18 cellular contexts compared by ENCODE assay signal in genomic region chr18:28504100-28504499, GRCh38.
"Had no signal": no experiment of that assay in that cellular context is flagged by ENCODE, and none has a peak within 500 bp of the region (broad histone marks: within the 10 kb centered on the region; RNA-seq: fewer than 3 reads in every experiment).

No MANE protein-coding gene starts in this region.

- H3K4me1 ChIP-seq: gastrocnemius medialis, heart right ventricle, neural progenitor cell had no signal

- ATAC-seq: gastrocnemius medialis; heart right ventricle; naive thymus-derived CD4-positive, alpha-beta T cell; right cardiac atrium had no signal

- H3K9ac ChIP-seq: neural progenitor cell had no signal

- H3K27ac Mint-ChIP-seq: endodermal cell; naive thymus-derived CD4-positive, alpha-beta T cell; neural progenitor cell had no signal

- H3K27ac ChIP-seq: coronary artery, gastrocnemius medialis, heart right ventricle, neural progenitor cell, ovary had no signal

- H3K9me3 Mint-ChIP-seq: endodermal cell, neural progenitor cell had no signal

- H3K36me3 Mint-ChIP-seq: naive thymus-derived CD4-positive, alpha-beta T cell; neural progenitor cell had no signal

- H3K36me3 ChIP-seq: gastrocnemius medialis, heart right ventricle, neural progenitor cell, ovary had no signal

- FAIRE-seq: endothelial cell of umbilical vein, islet of Langerhans, small intestine had no signal

- H3K4me2 ChIP-seq: neural progenitor cell had no signal

- H3K4me3 ChIP-seq: coronary artery, gastrocnemius medialis, heart right ventricle, neural progenitor cell, ovary had no signal

- H3K27me3 ChIP-seq: gastrocnemius medialis, heart right ventricle, neural progenitor cell, ovary had no signal

- H3K27me3 Mint-ChIP-seq: naive thymus-derived CD4-positive, alpha-beta T cell had no signal

- DNase-seq: effector CD4-positive, alpha-beta T cell; endodermal cell; gastrocnemius medialis; heart right ventricle; hypothalamus; kidney glomerular epithelial cell; naive thymus-derived CD4-positive, alpha-beta T cell; nucleus accumbens; ovary; right cardiac atrium; small intestine; stimulated activated CD4-positive, alpha-beta T cell treated with anti-CD3 and anti-CD28 coated beads, Interleukin-2, amount 100 ng/mL, for 48 hours; stimulated activated naive CD4-positive, alpha-beta T cell treated with Interleukin-2 at 50 U/mL for 16 hours; trophoblast cell had no signal

- H2AFZ ChIP-seq: neural progenitor cell had no signal

- H3K4me1 Mint-ChIP-seq: endodermal cell; naive thymus-derived CD4-positive, alpha-beta T cell had no signal

- H3K9me3 ChIP-seq: gastrocnemius medialis, ovary had no signal

- H3K4me3 Mint-ChIP-seq: endodermal cell; naive thymus-derived CD4-positive, alpha-beta T cell; neural progenitor cell had no signal
